9 cellular contexts compared by ENCODE assay signal in the genomic region with DNA sequence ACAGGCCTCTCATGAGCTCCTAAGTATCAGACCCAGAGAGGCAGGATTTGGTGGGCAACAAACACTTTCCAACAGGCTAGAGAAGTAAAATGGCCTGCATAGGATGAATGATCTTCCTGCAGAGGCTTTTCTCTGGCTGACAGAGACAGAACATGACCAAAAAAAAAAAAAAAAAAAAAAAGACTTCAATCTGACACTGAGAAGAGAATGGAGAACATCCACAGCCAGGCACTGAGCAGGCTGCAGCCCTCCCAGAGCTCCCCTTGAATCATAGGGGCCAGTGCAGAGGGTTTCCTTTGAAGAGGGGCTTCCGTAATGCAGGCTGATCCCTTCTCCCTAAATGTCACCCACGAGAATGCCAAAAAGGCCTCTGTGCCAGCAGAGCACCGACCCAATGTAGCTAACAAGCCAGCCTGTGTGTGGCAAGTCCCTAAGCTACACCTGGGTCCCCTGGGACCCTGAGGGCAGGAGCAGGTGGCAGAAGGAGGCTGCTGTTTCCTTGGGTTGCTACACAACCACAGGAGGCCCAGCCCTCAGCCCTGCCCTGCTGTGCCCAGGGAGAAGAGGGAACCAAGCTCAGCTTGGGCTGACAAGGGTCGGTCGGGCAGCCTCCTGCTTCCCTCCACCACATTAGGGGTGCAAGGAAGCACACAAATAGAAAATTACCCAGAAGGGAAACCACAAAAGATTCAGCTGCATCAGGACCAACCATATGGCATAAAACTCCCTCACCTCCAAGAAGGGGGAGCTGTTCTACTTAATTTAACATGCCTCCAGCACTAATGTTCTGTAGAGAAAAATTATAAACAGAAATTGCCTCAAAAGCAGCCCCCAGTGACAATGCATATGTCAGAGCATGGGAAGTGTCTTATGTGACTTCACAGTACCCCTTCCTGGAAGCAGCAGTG. TPM values are rescaled to one million over a fixed set of nuclear protein-coding genes. Genes with fewer than 3 reads are reported as not detected.
DNase-seq lines count a peak whose midpoint lies in the region; ATAC-seq and TF ChIP-seq lines count a peak whose summit lies in the region.
"Had no signal": no experiment of that assay in that cellular context is flagged by ENCODE, and none has a peak within 500 bp of the region (broad histone marks: within the 10 kb centered on the region; RNA-seq: fewer than 3 reads in every experiment).

No MANE protein-coding gene starts in this region.

- no peak overlapping the region for H3K4me3 ChIP-seq in esophagus squamous epithelium
- H3K4me3 ChIP-seq: skin epidermis had no signal

- H3K36me3 ChIP-seq in esophagus squamous epithelium: no peaks in the 10 kb centered on the region

- peaks cover 0 to 6% (median 0%) of the 10 kb centered on the region in 3 donors for H3K4me1 ChIP-seq in esophagus squamous epithelium

- H3K9me3 ChIP-seq in esophagus squamous epithelium: no peaks in the 10 kb centered on the region

- peak; percentile 20 for DNase-seq in NCI-H1105 treated with DMSO at 0.1 percent for 48 hours (lab: John Stamatoyannopoulos, UW)
- peak; percentile 61 to 68 for DNase-seq in memory B cell (ENCODE audit: low spot score in 2 of 2)
- no peak for DNase-seq in iPS-NIHi11 (ENCODE audit: low spot score)
- no peak for DNase-seq in SHP77 (lab: John Stamatoyannopoulos, UW)
- no peak for DNase-seq in esophagus squamous epithelium (lab: John Stamatoyannopoulos, UW)
- DNase-seq: aorta had no signal

- H3K27ac ChIP-seq in esophagus squamous epithelium: no peak overlapping the region
- H3K27ac ChIP-seq: skin epidermis had no signal

- TF ChIP-seq POLR2A in esophagus squamous epithelium (IDR thresholded peaks at IDR 0.05): no peak

- intact Hi-C loops in esophagus squamous epithelium (cut with DNase I): no loop called here

- no peak for TF ChIP-seq CTCF in esophagus squamous epithelium (IDR thresholded peaks at IDR 0.05)

- H3K27me3 ChIP-seq in esophagus squamous epithelium: no peaks in the 10 kb centered on the region

- H3K36me3 Mint-ChIP-seq in memory B cell: no peaks in the 10 kb centered on the region

- peak; percentile 92 for ATAC-seq in GM18907 (IDR thresholded peaks at IDR 0.05; ENCODE audit: unreplicated experiment)
- peak; percentile 87 for ATAC-seq in HG02642 (IDR thresholded peaks at IDR 0.05; ENCODE audit: poor library complexity, unreplicated experiment)
- peak; percentile 93 for ATAC-seq in memory B cell (ENCODE audit: low read depth)

- H3K4me1 Mint-ChIP-seq in memory B cell: peaks cover 15% of the 10 kb centered on the region

- peak overlapping the region; percentile 17 for H3K4me3 Mint-ChIP-seq in memory B cell

- peak overlapping the region; percentile 97 for H3K27ac Mint-ChIP-seq in memory B cell

- H3K9me3 Mint-ChIP-seq in memory B cell: no peaks in the 10 kb centered on the region

- WGBS in esophagus squamous epithelium, 2 donors: 82 to 92% methylated on average over 2 to 4 of the region's 5 CpGs

- no peaks in the 10 kb centered on the region for H3K27me3 Mint-ChIP-seq in memory B cell

RNA-seq across cellular contexts. Expression of gene MAP7D2, which starts 55.5 kb away (rescaled TPM):
- under 1 TPM in 3 of 4 donors, not detected in 1; 0.09 to 0.75 (median 0.38) TPM for total RNA-seq in esophagus squamous epithelium

Comparison
In these comparisons a context has a peak if more than half of its experiments do, and no peak if none do; other contexts are left out.
1. DNase-seq: peak in NCI-H1105 treated with DMSO at 0.1 percent for 48 hours (single experiment) and memory B cell (2 of 2); none in iPS-NIHi11 (single experiment), SHP77 (0 of 2) and esophagus squamous epithelium (single experiment).
2. Peak in every context shown above with its lines, with median percentiles within 50 percentile points of each other: ATAC-seq.